Comparison of ENCODE assay signal across 8 cellular contexts in genomic region chr10:87734987-87735827, GRCh38.
A peak's percentile ranks its signal among the peaks of the same experiment; 100 is the strongest.
DNase-seq lines count a peak whose midpoint lies in the region; ATAC-seq, FAIRE-seq and TF ChIP-seq lines count a peak whose summit lies in the region.

No MANE protein-coding gene starts in this region.

- H3K36me3 ChIP-seq in endothelial cell of umbilical vein (ENCODE audit: control insufficient read depth in 2 of 2, extremely low read depth in 1 of 2, insufficient read depth in 2 of 2, low read length in 2 of 2) (no peaks in the 10 kb centered on the region), mesendoderm (ENCODE audit: control insufficient read depth, insufficient read depth, low read length) (no peaks in the 10 kb centered on the region)

- peaks cover 9% of the 10 kb centered on the region for H3K4me1 ChIP-seq in endothelial cell of umbilical vein (ENCODE audit: control insufficient read depth, extremely low read depth, insufficient read depth, low read length)
- peaks cover 4% of the 10 kb centered on the region for H3K4me1 ChIP-seq in mesendoderm (ENCODE audit: control insufficient read depth, low read depth, low read length)

- H3K4me3 ChIP-seq in endothelial cell of umbilical vein (replicated peaks in 1 of 3; ENCODE audit: insufficient read depth in 1 of 3, low read depth in 1 of 3, low read length in 3 of 3) = no peak overlapping the region
- H3K4me3 ChIP-seq in mesendoderm (ENCODE audit: low read length) = no peak overlapping the region
- H3K4me3 ChIP-seq in lower leg skin (ENCODE audit: low read depth, poor library complexity, severe bottlenecking) = no peak overlapping the region

- no peak overlapping the region for H3K4ac ChIP-seq in mesendoderm (ENCODE audit: low read depth, low read length)

- WGBS in mesendoderm (ENCODE audit: extremely low coverage, insufficient coverage, low lambda C conversion rate) = no CpG with 5 or more reads among the region's 7 CpGs
- 48 to 49% methylated on average over 7 of the region's 7 CpGs for WGBS in lower leg skin, 2 donors

- H3K18ac ChIP-seq in mesendoderm (ENCODE audit: low read length) = no peak overlapping the region

- no peak overlapping the region for H2AFZ ChIP-seq in endothelial cell of umbilical vein (ENCODE audit: low read depth, low read length)

- DNase-seq in ELR (ENCODE audit: low read depth) (peak; percentile 69), RCC 7860 (ENCODE audit: low spot score) (peak; percentile 34), endothelial cell of umbilical vein (ENCODE audit: low read depth, low spot score) (peak; percentile 70), mesendoderm (peak; percentile 94), lower leg skin (ENCODE audit: low spot score in 2 of 2) (no peak)
- DNase-seq in central memory CD4-positive, alpha-beta T cell = no peak

- H4K8ac ChIP-seq in mesendoderm (ENCODE audit: low read depth, low read length) = no peak overlapping the region

- no peaks in the 10 kb centered on the region for H3K79me1 ChIP-seq in mesendoderm (ENCODE audit: low read length)

- no peak overlapping the region for H2BK5ac ChIP-seq in mesendoderm (ENCODE audit: low read length)

- intact Hi-C loops in endothelial cell of umbilical vein (cut with micrococcal nuclease) = loop anchor here (1.0 to 2.0 kb wide), 4 partner anchors 38 to 202 kb away; no protein-coding TSS in a partner anchor
- intact Hi-C loops in lower leg skin (cut with DNase I; ENCODE audit: low total_unique reads) = no loop called here

- H3K27me3 ChIP-seq in endothelial cell of umbilical vein (ENCODE audit: control insufficient read depth in 2 of 2, insufficient read depth in 2 of 2, low read length in 2 of 2) (no peaks in the 10 kb centered on the region), mesendoderm (ENCODE audit: insufficient read depth, low read length, poor library complexity) (no peaks in the 10 kb centered on the region)

- TF ChIP-seq POLR2A in endothelial cell of umbilical vein (IDR thresholded peaks at IDR 0.05; ENCODE audit: low read depth, low read length) (no peak), lower leg skin (IDR thresholded peaks at IDR 0.05) (no peak)

- H3K9me3 ChIP-seq in endothelial cell of umbilical vein (replicated peaks; ENCODE audit: control insufficient read depth, insufficient read depth, low read length) = no peaks in the 10 kb centered on the region

- CTCF ChIA-PET in endothelial cell of umbilical vein (lab: Charles Lee) = interaction anchor here (0.6 to 4.8 kb wide), 24 partner anchors 9 to 203 kb away, joined by 3 to 68 read pairs (median 4); no protein-coding TSS in a partner anchor

- H4K20me1 ChIP-seq in endothelial cell of umbilical vein (replicated peaks; ENCODE audit: control insufficient read depth, extremely low read depth, insufficient read depth, low read length) = no peaks in the 10 kb centered on the region

- no peak overlapping the region for H3K9ac ChIP-seq in endothelial cell of umbilical vein (replicated peaks; ENCODE audit: extremely low read depth, insufficient read depth, low read length)
- H3K9ac ChIP-seq in mesendoderm (ENCODE audit: low read length) = peak overlapping the region; percentile 18

- no peak overlapping the region for H3K23ac ChIP-seq in mesendoderm (ENCODE audit: low read length)

- no peak overlapping the region for H4K5ac ChIP-seq in mesendoderm (ENCODE audit: low read length)

- H2BK120ac ChIP-seq in mesendoderm (ENCODE audit: low read depth, low read length) = no peak overlapping the region

- peak; percentile 51 for ATAC-seq in HG03520 (IDR thresholded peaks at IDR 0.05; ENCODE audit: unreplicated experiment)
- no peak for ATAC-seq in GM21737 (IDR thresholded peaks at IDR 0.05; ENCODE audit: unreplicated experiment)

- no peak overlapping the region for H3K4me2 ChIP-seq in endothelial cell of umbilical vein (ENCODE audit: insufficient read depth, low read length)
- H3K4me2 ChIP-seq in mesendoderm (ENCODE audit: low read length) = peak overlapping the region; percentile 35

- H3K9me1 ChIP-seq in endothelial cell of umbilical vein (replicated peaks; ENCODE audit: control insufficient read depth, extremely low read depth, insufficient read depth, low read length) = no peaks in the 10 kb centered on the region

- FAIRE-seq in RCC 7860 (lab: Jason Lieb, UNC) (peak; percentile 75), endothelial cell of umbilical vein (lab: Jason Lieb, UNC) (peak; percentile 67)

- H2BK15ac ChIP-seq in mesendoderm (replicated peaks; ENCODE audit: low read depth) = no peak overlapping the region

- peak; percentile 49 to 68 for TF ChIP-seq CTCF in endothelial cell of umbilical vein (IDR thresholded peaks at IDR 0.05; ENCODE audit: extremely low read depth in 1 of 2, insufficient read depth in 1 of 2, low read depth in 1 of 2, low read length in 2 of 2)
- TF ChIP-seq CTCF in lower leg skin (IDR thresholded peaks at IDR 0.05) = no peak

- H3K79me2 ChIP-seq in endothelial cell of umbilical vein (ENCODE audit: control insufficient read depth, insufficient read depth, low read length) (no peaks in the 10 kb centered on the region), mesendoderm (ENCODE audit: control insufficient read depth, insufficient read depth, low read length) (no peaks in the 10 kb centered on the region)

- BruUV-seq in endothelial cell of umbilical vein (replicated peaks; lab: Mats Ljungman, UMichigan) = no TSS peak

- H2AK5ac ChIP-seq in mesendoderm (ENCODE audit: low read length) = no peak overlapping the region

- H3K27ac ChIP-seq in endothelial cell of umbilical vein (ENCODE audit: insufficient read depth, low read depth, low read length) = no peak overlapping the region
- peak overlapping the region; percentile 12 for H3K27ac ChIP-seq in mesendoderm (ENCODE audit: low read depth, low read length)

- dilution Hi-C loops in endothelial cell of umbilical vein (cut with MboI; ENCODE audit: extremely low pct_ligation_motif_present, low sequenced_read_pairs) = no loop called here

- no peak overlapping the region for H3K56ac ChIP-seq in mesendoderm (ENCODE audit: low read length)

- POLR2A ChIA-PET in endothelial cell of umbilical vein (lab: Charles Lee) = interaction anchor here (0.7 kb wide), 1 partner anchor 62 kb away, joined by 3 read pairs; no protein-coding TSS in a partner anchor

TF ChIP-seq in endothelial cell of umbilical vein, 7 proteins besides CTCF, POLR2A, EP300 and RAD21:
- TF ChIP-seq EZH2 (IDR thresholded peaks at IDR 0.05; ENCODE audit: borderline replicate concordance, low read depth, low read length, severe bottlenecking) = no peak
- no peak for TF ChIP-seq MYC (IDR thresholded peaks at IDR 0.05; ENCODE audit: low read depth, low read length)
- no peak for TF ChIP-seq FOS (IDR thresholded peaks at IDR 0.05; ENCODE audit: borderline replicate concordance, insufficient read depth, low read length)
- no peak for TF ChIP-seq JUN (IDR thresholded peaks at IDR 0.05; ENCODE audit: borderline replicate concordance, insufficient read depth, insufficient read length, low read depth)
- no peak for TF ChIP-seq POLR2AphosphoS5 (IDR thresholded peaks at IDR 0.05; ENCODE audit: insufficient read depth, low read depth, low read length)
- no peak for TF ChIP-seq GATA2 (IDR thresholded peaks at IDR 0.05; ENCODE audit: insufficient read depth, insufficient read length, low read depth, low read length)
- TF ChIP-seq MAX (IDR thresholded peaks at IDR 0.05; ENCODE audit: insufficient read depth, insufficient read length) = no peak

Comparison
In these comparisons a context has a peak if more than half of its experiments do, and no peak if none do; other contexts are left out.
1. DNase-seq: peak in ELR (single experiment), RCC 7860 (single experiment), endothelial cell of umbilical vein (single experiment) and mesendoderm (single experiment); none in lower leg skin (0 of 2) and central memory CD4-positive, alpha-beta T cell (single experiment).
2. CTCF ChIP-seq: peak in endothelial cell of umbilical vein (2 of 2); none in lower leg skin (0 of 3).